Comparison of ENCODE assay signal across 13 cellular contexts in the genomic region with DNA sequence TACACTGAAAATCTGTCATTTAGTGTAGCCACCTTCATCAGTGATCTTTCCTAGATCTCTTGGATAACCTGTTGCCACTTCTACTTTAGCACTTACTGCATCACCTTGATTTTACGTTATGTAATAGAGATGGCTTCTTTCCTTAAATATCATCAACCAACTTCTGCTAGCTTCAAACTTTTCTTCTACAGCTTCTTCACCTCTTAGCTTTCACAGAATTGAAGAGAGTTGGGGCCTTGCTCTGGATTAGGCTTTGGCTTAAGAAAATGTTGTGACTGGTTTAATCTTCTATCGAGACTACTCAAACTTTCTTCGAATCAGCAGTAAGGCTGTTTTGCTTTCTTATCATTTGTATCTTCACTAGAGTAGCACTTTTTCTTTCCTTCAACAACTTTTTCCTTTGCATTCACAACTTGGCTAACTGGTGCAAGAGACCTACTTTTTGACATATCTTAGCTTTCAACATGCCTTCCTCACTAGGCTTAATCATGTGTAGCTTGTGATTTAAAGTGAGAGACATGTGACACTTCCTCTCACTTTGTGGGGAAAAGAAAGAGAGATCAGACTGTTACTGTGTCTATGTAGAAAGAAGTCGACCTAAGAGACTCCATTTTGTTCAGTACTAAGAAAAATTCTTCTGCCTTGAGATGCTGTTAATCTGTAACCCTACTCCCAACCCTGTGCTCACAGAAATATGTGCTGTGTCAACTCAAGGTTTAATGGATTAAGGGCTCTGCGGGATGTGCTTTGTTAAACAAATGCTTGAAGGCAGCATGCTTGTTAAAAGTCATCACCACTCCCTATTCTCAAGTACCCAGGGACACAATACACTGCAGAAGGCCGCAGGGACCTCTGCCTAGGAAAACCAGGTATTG.
DNase-seq lines count a peak whose midpoint lies in the region; TF ChIP-seq lines count a peak whose summit lies in the region.
"Had no signal": no experiment of that assay in that cellular context is flagged by ENCODE, and none has a peak within 500 bp of the region (broad histone marks: within the 10 kb centered on the region; RNA-seq: fewer than 3 reads in every experiment).

No MANE protein-coding gene starts in this region.

- TF ChIP-seq CTCF in OCI-LY3 (IDR thresholded peaks at IDR 0.05; ENCODE audit: low read depth, low read length) (no peak), progenitor cell of endocrine pancreas (IDR thresholded peaks at IDR 0.05; ENCODE audit: unreplicated experiment) (no peak)

- H3K4me2 ChIP-seq in OCI-LY3 (ENCODE audit: low read length), result no peak overlapping the region

- DNase-seq in HT-29 (ENCODE audit: low spot score) (peak; percentile 74), iPS DF 19.7 (ENCODE audit: low read depth, low spot score) (peak; percentile 88), progenitor cell of endocrine pancreas (ENCODE audit: low spot score, unreplicated experiment) (no peak), substantia nigra (lab: John Stamatoyannopoulos, UW) (no peak), immature natural killer cell (no peak), RPMI8226 (no peak)
- DNase-seq: amygdala; effector CD4-positive, alpha-beta T cell; KBM-7; midbrain; NCI-H2081 treated with DMSO at 0.1 percent for 48 hours had no signal

- H3K27me3 Mint-ChIP-seq in progenitor cell of endocrine pancreas (no peaks in the 10 kb centered on the region), immature natural killer cell (ENCODE audit: low read depth in 3 of 3) (peaks cover 0 to 7% (median 1%) of the 10 kb centered on the region in 3 donors)

- H3K36me3 ChIP-seq in OCI-LY3 (replicated peaks; ENCODE audit: low read depth, low read length), result no peaks in the 10 kb centered on the region
- H3K36me3 ChIP-seq: gastroesophageal sphincter had no signal

- H3K4me1 ChIP-seq in OCI-LY3 (ENCODE audit: low read length), result peaks cover 10% of the 10 kb centered on the region
- H3K4me1 ChIP-seq: gastroesophageal sphincter had no signal

- H2AFZ ChIP-seq in OCI-LY3 (ENCODE audit: low read depth, low read length), result peak overlapping the region; percentile 43

- H3K36me3 Mint-ChIP-seq in progenitor cell of endocrine pancreas (ENCODE audit: insufficient read depth) (peaks cover 7% of the 10 kb centered on the region), immature natural killer cell (no peaks in the 10 kb centered on the region)

- no peak overlapping the region for H3K4me3 Mint-ChIP-seq in progenitor cell of endocrine pancreas (ENCODE audit: low read depth)
- H3K4me3 Mint-ChIP-seq in immature natural killer cell, result no peak overlapping the region

- H3K9me3 Mint-ChIP-seq in progenitor cell of endocrine pancreas (ENCODE audit: low read depth) (peaks cover 10% of the 10 kb centered on the region), immature natural killer cell (no peaks in the 10 kb centered on the region)

- no peaks in the 10 kb centered on the region for H3K79me2 ChIP-seq in OCI-LY3 (ENCODE audit: low read length)

- no peaks in the 10 kb centered on the region for H4K20me1 ChIP-seq in OCI-LY3 (ENCODE audit: insufficient read depth, low read length)

- H3K27ac ChIP-seq in OCI-LY3 (ENCODE audit: low read length), result no peak overlapping the region
- no peak overlapping the region for H3K27ac ChIP-seq in substantia nigra (ENCODE audit: low read depth, low read length, poor library complexity, severe bottlenecking)
- H3K27ac ChIP-seq: gastroesophageal sphincter had no signal

- peaks cover 24% of the 10 kb centered on the region for H3K4me1 Mint-ChIP-seq in progenitor cell of endocrine pancreas (ENCODE audit: low read depth)
- peaks cover 0 to 2% of the 10 kb centered on the region in 2 donors for H3K4me1 Mint-ChIP-seq in immature natural killer cell

- H3K4me3 ChIP-seq in OCI-LY3 (ENCODE audit: low read length), result no peak overlapping the region
- H3K4me3 ChIP-seq: gastroesophageal sphincter had no signal

- H3K9ac ChIP-seq in OCI-LY3 (ENCODE audit: low read length), result no peak overlapping the region

- H3K9me3 ChIP-seq in OCI-LY3 (ENCODE audit: insufficient read depth, low read length), result 0 out of 2 replicates have a peak, but pooled peaks cover 6% of the 10 kb centered on the region
- H3K9me3 ChIP-seq: gastroesophageal sphincter had no signal

- no peaks in the 10 kb centered on the region for H3K27me3 ChIP-seq in OCI-LY3 (ENCODE audit: low read depth, low read length)
- H3K27me3 ChIP-seq: gastroesophageal sphincter had no signal

- H3K27ac Mint-ChIP-seq in progenitor cell of endocrine pancreas (peak overlapping the region; percentile 90), immature natural killer cell (no peak overlapping the region)

Comparison
In these comparisons a context has a peak if more than half of its experiments do, and no peak if none do; other contexts are left out.
1. DNase-seq: peak in HT-29 (single experiment) and iPS DF 19.7 (single experiment); none in progenitor cell of endocrine pancreas (single experiment), substantia nigra (0 of 49), immature natural killer cell (0 of 3) and RPMI8226 (single experiment).